8 cellular contexts compared by ENCODE assay signal in the genomic region with DNA sequence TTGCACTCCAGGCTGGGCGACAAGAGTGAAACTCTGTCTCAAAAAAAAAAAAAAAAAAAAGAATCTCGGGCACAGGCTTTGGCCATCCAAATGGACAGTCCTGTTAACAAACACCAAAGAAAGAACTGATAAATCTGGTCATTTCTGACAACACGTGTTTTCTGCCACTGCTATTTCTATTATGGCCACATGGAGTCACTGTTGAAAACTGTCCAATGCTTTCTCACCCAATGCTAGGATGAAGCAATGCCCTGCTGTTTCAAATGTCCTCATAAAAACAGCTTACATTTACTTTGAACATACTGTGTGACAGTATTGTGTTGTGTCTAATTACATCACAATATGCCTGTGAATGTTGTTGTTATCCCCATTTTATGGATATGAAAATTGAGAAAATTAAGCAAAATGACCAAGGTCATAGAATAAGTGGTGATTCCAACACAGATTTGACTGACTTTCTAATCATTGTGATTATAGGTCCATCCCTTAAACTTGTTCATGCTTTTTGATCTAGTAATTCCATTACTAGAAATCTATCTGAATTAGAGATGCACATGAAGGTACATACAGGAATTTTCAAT. TPM values are rescaled to one million over a fixed set of nuclear protein-coding genes. Genes with fewer than 3 reads are reported as not detected.
DNase-seq lines count a peak whose midpoint lies in the region; ATAC-seq, FAIRE-seq and TF ChIP-seq lines count a peak whose summit lies in the region.

No MANE protein-coding gene starts in this region.

- no peaks in the 10 kb centered on the region for H3K9me1 ChIP-seq in K562 (ENCODE audit: control insufficient read depth, insufficient read depth, low read length)

- CTCF ChIA-PET in CD8-positive, alpha-beta T cell (lab: Charles Lee): interaction anchor here (0.6 to 6.3 kb wide), 22 partner anchors 9 to 725 kb away, joined by 3 to 91 read pairs (median 4); a partner anchor contains a TSS
- CTCF ChIA-PET in K562 (lab: Yijun Ruan, JAX; ENCODE audit: low intra/inter-chr PET ratio): interaction anchor here (0.6 to 2.4 kb wide), 4 partner anchors 45 to 177 kb away, joined by 3 to 17 read pairs (median 6); no protein-coding TSS in a partner anchor

- H3K27me3 Mint-ChIP-seq in CD8-positive, alpha-beta T cell (ENCODE audit: low read depth): no peaks in the 10 kb centered on the region

- no peak overlapping the region for H3K9ac ChIP-seq in K562 (ENCODE audit: insufficient read depth in 1 of 2, low read depth in 2 of 2, low read length in 2 of 2)

- DNase-seq in CD8-positive, alpha-beta T cell: no peak
- DNase-seq in NAMALWA (ENCODE audit: low spot score): peak; percentile 82
- DNase-seq in K562 (ENCODE audit: extremely low read depth in 1 of 4, low spot score in 3 of 4): peak; percentile 62 to 73 (median 68)
- peak; percentile 36 for DNase-seq in testis
- no peak for DNase-seq in NCI-H1048 (lab: John Stamatoyannopoulos, UW)
- DNase-seq in NCI-H1417 treated with DMSO at 0.1 percent for 48 hours (lab: John Stamatoyannopoulos, UW): no peak

- intact Hi-C loops in CD8-positive, alpha-beta T cell (cut with DNase I, micrococcal nuclease): loop anchor here (1.0 to 2.0 kb wide), 6 partner anchors 21 to 177 kb away; a partner anchor contains a TSS
- intact Hi-C loops in K562 (cut with micrococcal nuclease): loop anchor here (1.0 to 5.0 kb wide), 3 partner anchors 22 to 178 kb away; no protein-coding TSS in a partner anchor
- intact Hi-C loops in testis (cut with DNase I; ENCODE audit: low total_unique reads): no loop called here

- in situ Hi-C loops in K562 (cut with MboI): no loop called here

- H3K4me2 ChIP-seq in K562 (ENCODE audit: insufficient read depth, low read length): no peak overlapping the region

- H3K27ac ChIP-seq in CD8-positive, alpha-beta T cell (ENCODE audit: low read depth, low read length): no peak overlapping the region
- H3K27ac ChIP-seq in K562 (ENCODE audit: extremely low read depth, low read depth, low read length): no peak overlapping the region
- no peak overlapping the region for H3K27ac ChIP-seq in testis

- peak; percentile 73 for ATAC-seq in CD8-positive, alpha-beta T cell
- peak; percentile 59 for ATAC-seq in GM19043 (IDR thresholded peaks at IDR 0.05; ENCODE audit: low read depth, unreplicated experiment)
- ATAC-seq in K562: peak; percentile 74

- H3K4me1 ChIP-seq in CD8-positive, alpha-beta T cell (ENCODE audit: insufficient read depth, low read length): peaks cover 10% of the 10 kb centered on the region
- peaks cover 5 to 14% of the 10 kb centered on the region in 2 experiments; a peak in 4 of 5 replicates for H3K4me1 ChIP-seq in K562 (replicated peaks in 1 of 2; ENCODE audit: control insufficient read depth in 2 of 2, insufficient read depth in 2 of 2, low read length in 2 of 2)
- no peaks in the 10 kb centered on the region for H3K4me1 ChIP-seq in testis

- peak; percentile 66 for TF ChIP-seq CTCF in CD8-positive, alpha-beta T cell (IDR thresholded peaks at IDR 0.05)
- TF ChIP-seq CTCF in K562 (IDR thresholded peaks at IDR 0.05 in 2 of 3, conservative IDR thresholded peaks at IDR 0.05 in 1 of 3; ENCODE audit: insufficient read depth in 2 of 3, low read depth in 1 of 3, low read length in 3 of 3) (peak; percentile 77 to 86 (median 82)), testis (IDR thresholded peaks at IDR 0.05) (peak; percentile 77 to 89 (median 88))

- peak; percentile 92 to 95 for TF ChIP-seq RAD21 in K562 (CRISPR knock-in tag; conservative IDR thresholded peaks at IDR 0.05 in 1 of 2, IDR thresholded peaks at IDR 0.05 in 1 of 2)

- H3K27me3 ChIP-seq in CD8-positive, alpha-beta T cell (ENCODE audit: insufficient read depth, low read length): no peaks in the 10 kb centered on the region
- no peaks in the 10 kb centered on the region for H3K27me3 ChIP-seq in K562 (ENCODE audit: control insufficient read depth in 2 of 2, insufficient read depth in 2 of 2, low read length in 2 of 2)
- H3K27me3 ChIP-seq in testis: no peaks in the 10 kb centered on the region

- H2AFZ ChIP-seq in K562 (ENCODE audit: low read depth, low read length): peak overlapping the region; percentile 7; the same call in 1 of the 2 replicates

- 18% methylated on average over 1 of the region's 3 CpGs for WGBS in K562 (ENCODE audit: insufficient coverage, low coverage, missing lambda C conversion rate)
- WGBS in testis, 2 donors: 35 to 44% methylated on average over 3 of the region's 3 CpGs

- no peak for TF ChIP-seq EP300 in K562 (IDR thresholded peaks at IDR 0.05; ENCODE audit: low read length)

- TF ChIP-seq POLR2A in K562 (conservative IDR thresholded peaks at IDR 0.05) (no peak), testis (IDR thresholded peaks at IDR 0.05) (no peak)

- FAIRE-seq in K562 (lab: Jason Lieb, UNC) (peak; percentile 95), islet of Langerhans (lab: Jason Lieb, UNC) (peak; percentile 97)

- no peak overlapping the region for H3K4me3 Mint-ChIP-seq in CD8-positive, alpha-beta T cell

- H3K36me3 ChIP-seq in CD8-positive, alpha-beta T cell (ENCODE audit: insufficient read depth, low read length): no peaks in the 10 kb centered on the region
- H3K36me3 ChIP-seq in K562 (ENCODE audit: control insufficient read depth, insufficient read depth, low read length) (no peaks in the 10 kb centered on the region), testis (ENCODE audit: low read depth, missing control alignments) (no peaks in the 10 kb centered on the region)

- POLR2A ChIA-PET in CD8-positive, alpha-beta T cell (lab: Charles Lee): interaction anchor here (0.6 to 1.9 kb wide), 2 partner anchors 115 to 119 kb away, joined by 5 to 8 read pairs; no protein-coding TSS in a partner anchor
- POLR2A ChIA-PET in K562 (lab: Yijun Ruan, JAX): interaction anchor here (1.4 kb wide), 1 partner anchor 23 kb away, joined by 4 read pairs; no protein-coding TSS in a partner anchor

- H3K9me3 Mint-ChIP-seq in CD8-positive, alpha-beta T cell: no peaks in the 10 kb centered on the region

- H3K9me3 ChIP-seq in CD8-positive, alpha-beta T cell (ENCODE audit: low read length): no peaks in the 10 kb centered on the region
- H3K9me3 ChIP-seq in K562 (replicated peaks; ENCODE audit: control insufficient read depth, insufficient read depth, low read depth, low read length) (no peaks in the 10 kb centered on the region), testis (no peaks in the 10 kb centered on the region)

- no peak overlapping the region for H3K4me3 ChIP-seq in CD8-positive, alpha-beta T cell (ENCODE audit: low read depth, low read length)
- no peak overlapping the region for H3K4me3 ChIP-seq in K562
- no peak overlapping the region for H3K4me3 ChIP-seq in testis

- no TSS peak for BruUV-seq in K562 (replicated peaks; lab: Mats Ljungman, UMichigan)

- H3K79me2 ChIP-seq in K562 (ENCODE audit: control insufficient read depth, insufficient read depth, low read length): no peaks in the 10 kb centered on the region

- H3K27ac Mint-ChIP-seq in CD8-positive, alpha-beta T cell: no peak overlapping the region

- no peaks in the 10 kb centered on the region for H4K20me1 ChIP-seq in K562 (replicated peaks; ENCODE audit: control insufficient read depth, insufficient read depth, low read length)

- H3K36me3 Mint-ChIP-seq in CD8-positive, alpha-beta T cell: no peaks in the 10 kb centered on the region

- peaks cover 9% of the 10 kb centered on the region for H3K4me1 Mint-ChIP-seq in CD8-positive, alpha-beta T cell (ENCODE audit: low read depth)

TF ChIP-seq in K562, 482 proteins besides CTCF, POLR2A, EP300 and RAD21 (continues in another document):
- TF ChIP-seq ARNT (IDR thresholded peaks at IDR 0.05) (peak in 1 of 2 experiments; percentile 76; a peak in 2 of 4 replicates), PTRF (tag; IDR thresholded peaks at IDR 0.05) (no peak), ZNF24 (IDR thresholded peaks at IDR 0.05) (peak; percentile 41), FOXK2 (conservative IDR thresholded peaks at IDR 0.05 in 1 of 2, IDR thresholded peaks at IDR 0.05 in 1 of 2; ENCODE audit: low read depth in 2 of 2) (peak in 1 of 2 experiments; percentile 57; a peak in 1 of 4 replicates), THRAP3 (IDR thresholded peaks at IDR 0.05; ENCODE audit: borderline replicate concordance) (0 out of 2 replicates have a peak, but pooled peaks have one; percentile 83), RB1 (IDR thresholded peaks at IDR 0.05; ENCODE audit: low read depth) (no peak), ZNF707 (CRISPR knock-in tag; conservative IDR thresholded peaks at IDR 0.05) (no peak), CEBPG (CRISPR knock-in tag; IDR thresholded peaks at IDR 0.05) (peak; percentile 93), CEBPG (tag; conservative IDR thresholded peaks at IDR 0.05 in 1 of 2, IDR thresholded peaks at IDR 0.05 in 1 of 2) (peak; percentile 91 to 99), TRIM24 (IDR thresholded peaks at IDR 0.05) (0 out of 4 replicates have a peak, but pooled peaks of 1 of the 2 experiments have one; percentile 29)

RNA-seq across cellular contexts. Expression of a gene that starts 19.9 kb away (rescaled TPM):
- total RNA-seq in CD8-positive, alpha-beta T cell: 10 to 100 TPM; 42.4 to 48.6 TPM
- total RNA-seq in K562 (2011; cell fraction: chromatin; rRNA removed; ENCODE audit: low replicate concordance): 21.7 and 52.3 TPM in 2 replicates
- total RNA-seq in K562 (2011; cell fraction: nucleolus; rRNA removed): 13.8 and 18.8 TPM in 2 replicates
- 19.1 and 23.8 TPM in 2 replicates for total RNA-seq in K562 (2011; cell fraction: nucleoplasm; rRNA removed)
- total RNA-seq in K562 (2014; rRNA removed) (6.9 and 10.0 TPM in 2 replicates), K562 (2014; rRNA removed; fragmentation: Illumina TruSeq; extraction: Trizol) (13.5 and 13.6 TPM in 2 replicates), K562 (2015; rRNA removed; fragmentation: Illumina TruSeq; extraction: Trizol) (8.4 and 9.8 TPM in 2 replicates), K562 (2021) (14.1 and 15.7 TPM in 2 replicates), testis (10 to 100 TPM in 1 of 2 donors, 1 to 10 TPM in 1; 3.1 to 10.4 TPM)
- polyA plus RNA-seq in K562 (2011; rRNA removed) (23.6 and 26.3 TPM in 2 replicates), K562 (2014; fragmentation: Illumina TruSeq; extraction: Trizol) (11.5 and 12.0 TPM in 2 replicates), K562 (2014; fragmentation: Nextera tagmentation; extraction: Ambion mirVana) (10 to 100 TPM; 14.0 to 16.4 TPM), K562 (2014; rRNA removed) (12.9 and 14.7 TPM in 2 replicates), testis (ENCODE audit: insufficient read depth, low read depth, low replicate concordance) (5.2 TPM)
- polyA plus RNA-seq in K562 (2011; cell fraction: cytosol; rRNA removed): 6.3 and 13.7 TPM in 2 replicates
- polyA plus RNA-seq in K562 (2011; cell fraction: nucleus; rRNA removed): 15.7 and 29.1 TPM in 2 replicates
- polyA plus RNA-seq in K562 (2012): 11.4 and 15.1 TPM in 2 replicates
- polyA minus RNA-seq in K562 (2011; rRNA and poly(A)+ RNA removed): 14.3 and 25.8 TPM in 2 replicates
- 2.7 and 7.8 TPM in 2 replicates for polyA minus RNA-seq in K562 (2011; cell fraction: cytosol; rRNA and poly(A)+ RNA removed)
- polyA minus RNA-seq in K562 (2011; cell fraction: nucleus; rRNA and poly(A)+ RNA removed): 7.5 and 22.9 TPM in 2 replicates

Comparison
In these comparisons a context has a peak if more than half of its experiments do, and no peak if none do; other contexts are left out.
1. DNase-seq: peak in NAMALWA (single experiment), K562 (4 of 4) and testis (single experiment); none in CD8-positive, alpha-beta T cell (0 of 7), NCI-H1048 (single experiment) and NCI-H1417 treated with DMSO at 0.1 percent for 48 hours (single experiment).
2. Peak in every context shown above with its lines, with median percentiles within 50 percentile points of each other: ATAC-seq and CTCF ChIP-seq.